Comparison of ENCODE assay signal across 12 cellular contexts in genomic region chr13:71210861-71211260, GRCh38.
DNase-seq lines count a peak whose midpoint lies in the region; ATAC-seq lines count a peak whose summit lies in the region.
"Had no signal": no experiment of that assay in that cellular context is flagged by ENCODE, and none has a peak within 500 bp of the region (broad histone marks: within the 10 kb centered on the region; RNA-seq: fewer than 3 reads in every experiment).

No MANE protein-coding gene starts in this region.

- in situ Hi-C loops in ACHN (cut with HindIII; ENCODE audit: low pct_ligation_motif_present, low pct_unique_long_range_greater_than_20kb, low sequenced_read_pairs): no loop called here

- no peak for ATAC-seq in HG02840 (IDR thresholded peaks at IDR 0.05; ENCODE audit: low FRiP score, unreplicated experiment)
- ATAC-seq in stimulated activated naive CD8-positive, alpha-beta T cell treated with anti-CD3 and anti-CD28 coated beads, Interleukin-15, Interleukin-2, amounts not matched to agents 100 U/mL and 50 U/mL, for 24 hours: no peak
- ATAC-seq: HepG2 had no signal

- DNase-seq in NCI-H1092 treated with DMSO at 0.1 percent for 48 hours (lab: John Stamatoyannopoulos, UW) (peak; percentile 18), NCI-H1092 (lab: John Stamatoyannopoulos, UW) (no peak), brain pericyte (ENCODE audit: low read depth, low spot score) (peak; percentile 22), left kidney (ENCODE audit: low read depth, low spot score) (peak; percentile 5), ACHN (no peak)
- no peak for DNase-seq in stimulated activated naive CD8-positive, alpha-beta T cell treated with anti-CD3 and anti-CD28 coated beads, Interleukin-15, Interleukin-2, amounts not matched to agents 100 U/mL and 50 U/mL, for 24 hours
- DNase-seq: AML-193; Calu3; CD4-positive, CD25-positive, alpha-beta regulatory T cell; DMS 273 treated with DMSO at 0.1 percent for 48 hours had no signal

Comparison
In these comparisons a context has a peak if more than half of its experiments do, and no peak if none do; other contexts are left out.
1. DNase-seq: peak in NCI-H1092 treated with DMSO at 0.1 percent for 48 hours (single experiment), brain pericyte (single experiment) and left kidney (single experiment); none in NCI-H1092 (single experiment), ACHN (single experiment) and stimulated activated naive CD8-positive, alpha-beta T cell treated with anti-CD3 and anti-CD28 coated beads, Interleukin-15, Interleukin-2, amounts not matched to agents 100 U/mL and 50 U/mL, for 24 hours (single experiment).